21 cellular contexts compared by ENCODE assay signal in the genomic region with DNA sequence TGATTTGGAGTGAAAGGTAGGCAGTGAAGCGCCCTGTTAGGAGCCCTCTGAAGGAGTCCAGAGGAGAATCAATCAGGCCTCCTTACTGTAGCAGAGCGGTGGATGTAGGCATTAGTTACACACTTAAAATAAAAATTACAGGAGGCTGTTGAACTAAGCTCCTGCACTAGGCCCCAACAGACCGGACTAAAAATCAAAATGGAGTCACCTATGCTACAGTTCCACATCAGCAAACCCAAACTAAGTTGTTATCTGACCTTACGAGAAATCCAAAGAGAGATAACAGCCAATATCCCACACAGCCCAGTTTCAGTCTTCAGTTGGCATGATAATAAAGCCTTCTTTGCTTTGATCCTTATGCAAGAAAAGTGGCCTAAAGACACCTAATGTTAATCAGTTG. TPM values are rescaled to one million over a fixed set of nuclear protein-coding genes. Genes with fewer than 3 reads are reported as not detected.
DNase-seq lines count a peak whose midpoint lies in the region; ATAC-seq, FAIRE-seq and TF ChIP-seq lines count a peak whose summit lies in the region.
"Had no signal": no experiment of that assay in that cellular context is flagged by ENCODE, and none has a peak within 500 bp of the region (broad histone marks: within the 10 kb centered on the region; RNA-seq: fewer than 3 reads in every experiment).

No MANE protein-coding gene starts in this region.

- ATAC-seq in A549 (no peak), IMR-90 (ENCODE audit: low read depth) (no peak), K562 (no peak), GM19328 (IDR thresholded peaks at IDR 0.05; ENCODE audit: unreplicated experiment) (no peak), lower lobe of right lung (no peak), GM19463 (IDR thresholded peaks at IDR 0.05; ENCODE audit: unreplicated experiment) (no peak)
- ATAC-seq: GM12878, HCT116 had no signal

- no peaks in the 10 kb centered on the region for H4K20me1 ChIP-seq in BLaER1 treated with 17β-estradiol and CSF1 and Interleukin-3, amounts not matched to agents 10 nM and 100 nM
- H4K20me1 ChIP-seq in IMR-90 (ENCODE audit: insufficient read depth, low read length) (no peaks in the 10 kb centered on the region), K562 (replicated peaks; ENCODE audit: control insufficient read depth, insufficient read depth, low read length) (no peaks in the 10 kb centered on the region)
- H4K20me1 ChIP-seq: BLaER1 had no signal

- peak overlapping the region; percentile 23; the same call in 1 of the 2 replicates for H4K91ac ChIP-seq in IMR-90 (ENCODE audit: insufficient read depth, low read depth, low read length)

- TF ChIP-seq CTCF in A549 (IDR thresholded peaks at IDR 0.05) (no peak), IMR-90 (conservative IDR thresholded peaks at IDR 0.05; ENCODE audit: low read depth, low read length) (no peak), K562 (IDR thresholded peaks at IDR 0.05 in 2 of 3, conservative IDR thresholded peaks at IDR 0.05 in 1 of 3; ENCODE audit: insufficient read depth in 2 of 3, low read depth in 1 of 3, low read length in 3 of 3) (no peak), lower lobe of right lung (IDR thresholded peaks at IDR 0.05) (no peak)

- H3K9me1 ChIP-seq in IMR-90 (ENCODE audit: insufficient read depth, low read length): peaks cover 6% of the 10 kb centered on the region; the same call in 1 of the 2 replicates
- no peaks in the 10 kb centered on the region for H3K9me1 ChIP-seq in K562 (ENCODE audit: control insufficient read depth, insufficient read depth, low read length)

- H3K9me3 ChIP-seq in A549 (no peaks in the 10 kb centered on the region), IMR-90 (ENCODE audit: control insufficient read depth, insufficient read depth, low read length) (no peaks in the 10 kb centered on the region; the same call in 1 of the 2 replicates), K562 (replicated peaks; ENCODE audit: control insufficient read depth, insufficient read depth, low read depth, low read length) (no peaks in the 10 kb centered on the region), lower lobe of right lung (no peaks in the 10 kb centered on the region)
- H3K9me3 ChIP-seq in BLaER1 treated with 17β-estradiol and CSF1 and Interleukin-3, amounts not matched to agents 10 nM and 100 nM (replicated peaks in 1 of 11): peaks cover 0 to 28% (median 14%) of the 10 kb centered on the region in 11 experiments; a peak in 18 of 22 replicates

- no peak for TF ChIP-seq POLR2A in A549 (IDR thresholded peaks at IDR 0.05; ENCODE audit: low read length)
- TF ChIP-seq POLR2A in IMR-90 (IDR thresholded peaks at IDR 0.05; ENCODE audit: low read depth, low read length): no peak
- TF ChIP-seq POLR2A in K562 (conservative IDR thresholded peaks at IDR 0.05): no peak

- H3K79me1 ChIP-seq in IMR-90 (ENCODE audit: low read depth in 1 of 2, low read length in 2 of 2): no peaks in the 10 kb centered on the region

- CTCF ChIA-PET in A549 (lab: Yijun Ruan, JAX): interaction anchor here (1.1 to 1.8 kb wide), 2 partner anchors 62 to 112 kb away, joined by 3 to 6 read pairs; no protein-coding TSS in a partner anchor
- CTCF ChIA-PET in IMR-90 (lab: Yijun Ruan, JAX): interaction anchor here (0.7 to 0.8 kb wide), 2 partner anchors 30 to 113 kb away, joined by 3 read pairs; no protein-coding TSS in a partner anchor
- CTCF ChIA-PET in K562 (lab: Yijun Ruan, JAX; ENCODE audit: low intra/inter-chr PET ratio): no interaction called here

- H4K5ac ChIP-seq in IMR-90 (ENCODE audit: low read depth, low read length): no peak overlapping the region

- intact Hi-C loops in IMR-90 (cut with micrococcal nuclease) (no loop called here), K562 (cut with micrococcal nuclease) (loop anchor here (5.0 kb wide), 1 partner anchor 94 kb away; no protein-coding TSS in a partner anchor), lower lobe of right lung (cut with DNase I) (no loop called here)

- peak overlapping the region; percentile 17; the same call in 1 of the 2 replicates for H2BK20ac ChIP-seq in IMR-90 (ENCODE audit: low read depth, low read length)

- peak overlapping the region; percentile 71; the same call in 1 of the 3 replicates for H2BK15ac ChIP-seq in IMR-90 (ENCODE audit: low read depth, low read length)

- no peak overlapping the region for H2AFZ ChIP-seq in IMR-90 (replicated peaks; ENCODE audit: low read length, poor library complexity)
- H2AFZ ChIP-seq in K562 (ENCODE audit: low read depth, low read length): peak overlapping the region; percentile 60; the same call in 1 of the 2 replicates

- H3K79me2 ChIP-seq in K562 (ENCODE audit: control insufficient read depth, insufficient read depth, low read length): no peaks in the 10 kb centered on the region

- no peak overlapping the region for H2AK9ac ChIP-seq in IMR-90 (replicated peaks; ENCODE audit: low read depth, low read length, poor library complexity)

- H3K18ac ChIP-seq in IMR-90 (ENCODE audit: low read depth, low read length): no peak overlapping the region; the same call in 1 of the 2 replicates

- peak overlapping the region in 3 of 11 experiments; percentile 14 to 44 (median 23); a peak in 4 of 22 replicates for H3K9ac ChIP-seq in BLaER1 treated with 17β-estradiol and CSF1 and Interleukin-3, amounts not matched to agents 10 nM and 100 nM
- H3K9ac ChIP-seq in IMR-90 (ENCODE audit: low read depth, low read length): no peak overlapping the region
- no peak overlapping the region for H3K9ac ChIP-seq in K562 (ENCODE audit: insufficient read depth in 1 of 2, low read depth in 2 of 2, low read length in 2 of 2)
- H3K9ac ChIP-seq: BLaER1 had no signal

- peak overlapping the region; percentile 34; the same call in 1 of the 2 replicates for H2AK5ac ChIP-seq in IMR-90 (ENCODE audit: low read depth, low read length)

- peak overlapping the region; percentile 0; the same call in 1 of the 2 replicates for H3K4ac ChIP-seq in IMR-90 (ENCODE audit: low read depth, low read length)

- POLR2A ChIA-PET in A549 (lab: Yijun Ruan, JAX): no interaction called here
- POLR2A ChIA-PET in IMR-90 (lab: Charles Lee; ENCODE audit: unreplicated experiment): no interaction called here
- POLR2A ChIA-PET in K562 (lab: Yijun Ruan, JAX): no interaction called here

- 93% methylated on average over 4 of the region's 4 CpGs for WGBS in A549 (ENCODE audit: missing lambda C conversion rate)
- WGBS in IMR-90 (ENCODE audit: extremely low coverage in 2 of 2, insufficient read length in 1 of 2), 2 experiments: no CpG with 5 or more reads among the region's 4 CpGs
- WGBS in K562 (ENCODE audit: insufficient coverage, low coverage, missing lambda C conversion rate): 82% methylated on average over 4 of the region's 4 CpGs

- no peak for TF ChIP-seq EP300 in A549 (IDR thresholded peaks at IDR 0.05)
- no peak for TF ChIP-seq EP300 in K562 (IDR thresholded peaks at IDR 0.05; ENCODE audit: low read length)

- H3K4me3 ChIP-seq in A549 (no peak overlapping the region), IMR-90 (ENCODE audit: insufficient read depth, low read depth, low read length) (no peak overlapping the region), K562 (no peak overlapping the region), lower lobe of right lung (no peak overlapping the region)
- no peak overlapping the region for H3K4me3 ChIP-seq in BLaER1 treated with 17β-estradiol and CSF1 and Interleukin-3, amounts not matched to agents 10 nM and 100 nM
- H3K4me3 ChIP-seq: BLaER1, GM12878 had no signal

- BruUV-seq in IMR-90 (replicated peaks; lab: Mats Ljungman, UMichigan) (no TSS peak), K562 (replicated peaks; lab: Mats Ljungman, UMichigan) (no TSS peak)

- peak overlapping the region; percentile 19; the same call in 1 of the 2 replicates for H2BK120ac ChIP-seq in IMR-90 (ENCODE audit: low read depth, low read length)

- no peak overlapping the region for H3K23ac ChIP-seq in IMR-90 (ENCODE audit: low read depth, low read length)

- FAIRE-seq in A549 (lab: Jason Lieb, UNC) (no peak), K562 (lab: Jason Lieb, UNC) (no peak)
- FAIRE-seq: D721Med, GM12878, GM19239, H1 had no signal

- TF ChIP-seq RAD21 in A549 (conservative IDR thresholded peaks at IDR 0.05 in 1 of 2, IDR thresholded peaks at IDR 0.05 in 1 of 2) (no peak), IMR-90 (IDR thresholded peaks at IDR 0.05; ENCODE audit: low read length) (no peak), K562 (CRISPR knock-in tag; conservative IDR thresholded peaks at IDR 0.05 in 1 of 2, IDR thresholded peaks at IDR 0.05 in 1 of 2) (no peak)

- H4K8ac ChIP-seq in IMR-90 (ENCODE audit: low read depth in 2 of 2, low read length in 2 of 2): no peak overlapping the region

- no peak overlapping the region for H2BK5ac ChIP-seq in IMR-90 (ENCODE audit: low read depth, low read length, poor library complexity, severe bottlenecking)

- H3K4me1 ChIP-seq in A549 (peaks cover 41% of the 10 kb centered on the region), IMR-90 (ENCODE audit: control insufficient read depth, insufficient read depth, low read length) (peaks cover 15% of the 10 kb centered on the region), K562 (replicated peaks in 1 of 2; ENCODE audit: control insufficient read depth in 2 of 2, insufficient read depth in 2 of 2, low read length in 2 of 2) (peaks cover 15 to 51% of the 10 kb centered on the region in 2 experiments), lower lobe of right lung (peaks cover 3% of the 10 kb centered on the region)
- peaks cover 42 to 91% (median 54%) of the 10 kb centered on the region in 10 experiments for H3K4me1 ChIP-seq in BLaER1 treated with 17β-estradiol and CSF1 and Interleukin-3, amounts not matched to agents 10 nM and 100 nM

- DNase-seq in A549 (ENCODE audit: low read depth in 1 of 2, low spot score in 1 of 2): no peak
- no peak for DNase-seq in IMR-90
- no peak for DNase-seq in K562 (ENCODE audit: extremely low read depth in 1 of 4, low spot score in 3 of 4)
- no peak for DNase-seq in T1000 (lab: John Stamatoyannopoulos, UW)
- no peak for DNase-seq in lower lobe of right lung
- DNase-seq: CD4-positive, alpha-beta T cell; CD8-positive, alpha-beta memory T cell; DMS 273 treated with DMSO at 0.1 percent for 48 hours; DMS79; EL; GDM1; H7 had no signal

- peaks cover 0 to 15% (median 0%) of the 10 kb centered on the region in 11 experiments; a peak in 8 of 22 replicates for H3K36me3 ChIP-seq in BLaER1 treated with 17β-estradiol and CSF1 and Interleukin-3, amounts not matched to agents 10 nM and 100 nM
- H3K36me3 ChIP-seq in IMR-90 (ENCODE audit: control insufficient read depth, insufficient read depth, low read length) (no peaks in the 10 kb centered on the region), K562 (ENCODE audit: control insufficient read depth, insufficient read depth, low read length) (no peaks in the 10 kb centered on the region), lower lobe of right lung (no peaks in the 10 kb centered on the region)

- in situ Hi-C loops in IMR-90 (cut with MboI; ENCODE audit: low sequenced_read_pairs) (no loop called here), K562 (cut with MboI) (no loop called here)

- dilution Hi-C loops in IMR-90 (cut with HindIII; ENCODE audit: low sequenced_read_pairs, unreplicated experiment): no loop called here

- H3K56ac ChIP-seq in IMR-90 (ENCODE audit: extremely low read depth, insufficient read depth, low read length): no peak overlapping the region

- no peak overlapping the region for H3K14ac ChIP-seq in IMR-90 (replicated peaks; ENCODE audit: low read depth, low read length)

- no peaks in the 10 kb centered on the region for H3K27me3 ChIP-seq in BLaER1 treated with 17β-estradiol and CSF1 and Interleukin-3, amounts not matched to agents 10 nM and 100 nM
- no peaks in the 10 kb centered on the region for H3K27me3 ChIP-seq in IMR-90 (ENCODE audit: control insufficient read depth, insufficient read depth, low read length)
- no peaks in the 10 kb centered on the region for H3K27me3 ChIP-seq in K562 (ENCODE audit: control insufficient read depth in 2 of 2, insufficient read depth in 2 of 2, low read length in 2 of 2)
- no peaks in the 10 kb centered on the region for H3K27me3 ChIP-seq in lower lobe of right lung (ENCODE audit: low read depth)
- H3K27me3 ChIP-seq: BLaER1 had no signal

- H3K4me2 ChIP-seq in A549 (no peak overlapping the region), IMR-90 (ENCODE audit: low read depth, low read length) (no peak overlapping the region), K562 (ENCODE audit: insufficient read depth, low read length) (no peak overlapping the region)
- peak overlapping the region in 4 of 11 experiments; percentile 3 to 89 (median 58); a peak in 6 of 22 replicates for H3K4me2 ChIP-seq in BLaER1 treated with 17β-estradiol and CSF1 and Interleukin-3, amounts not matched to agents 10 nM and 100 nM
- H3K4me2 ChIP-seq: BLaER1 had no signal

- peak overlapping the region; percentile 27 to 72; a peak in 4 of 6 replicates for H3K27ac ChIP-seq in A549
- H3K27ac ChIP-seq in BLaER1 treated with 17β-estradiol and CSF1 and Interleukin-3, amounts not matched to agents 10 nM and 100 nM: peak overlapping the region; percentile 96 to 100 (median 99)
- H3K27ac ChIP-seq in IMR-90 (ENCODE audit: insufficient read depth, low read length): no peak overlapping the region
- H3K27ac ChIP-seq in K562 (ENCODE audit: extremely low read depth, low read depth, low read length): no peak overlapping the region
- no peak overlapping the region for H3K27ac ChIP-seq in lower lobe of right lung

RNA-seq across cellular contexts. Expression of gene SGK1, which starts 26.8 kb away (rescaled TPM):
- polyA plus RNA-seq in A549 (2011; rRNA removed) (131 and 133 TPM in 2 replicates), A549 (2017; fragmentation: RNase III; extraction: RNeasy Plus Mini Kit Qiagen cat#74134 plus additional on column Dnase treatment) (32.0 to 41.5 TPM (median 41.3 TPM) in 3 replicates), IMR-90 (2012; rRNA removed) (255 and 410 TPM in 2 replicates), K562 (2011; rRNA removed) (3.5 and 3.8 TPM in 2 replicates), K562 (2014; fragmentation: Illumina TruSeq; extraction: Trizol) (3.3 and 3.9 TPM in 2 replicates), K562 (2014; fragmentation: Nextera tagmentation; extraction: Ambion mirVana) (1 to 10 TPM; 3.5 to 3.9 TPM), K562 (2014; rRNA removed) (4.5 and 7.8 TPM in 2 replicates)
- 105 and 117 TPM in 2 replicates for polyA plus RNA-seq in A549 (2012; cell fraction: cytosol; rRNA removed)
- polyA plus RNA-seq in A549 (2012; cell fraction: nucleus; rRNA removed): 226 and 278 TPM in 2 replicates
- 143 and 146 TPM in 2 replicates for polyA minus RNA-seq in A549 (2011; rRNA and poly(A)+ RNA removed)
- total RNA-seq in IMR-90 (2012; rRNA removed) (121 and 211 TPM in 2 replicates), K562 (2014; rRNA removed) (4.9 and 7.7 TPM in 2 replicates), K562 (2014; rRNA removed; fragmentation: Illumina TruSeq; extraction: Trizol) (3.7 and 4.1 TPM in 2 replicates), K562 (2015; rRNA removed; fragmentation: Illumina TruSeq; extraction: Trizol) (5.0 and 7.2 TPM in 2 replicates), K562 (2021) (3.7 and 4.3 TPM in 2 replicates), lower lobe of right lung (195 TPM)
- polyA plus RNA-seq in IMR-90 (2012; cell fraction: cytosol; rRNA removed): 111 and 118 TPM in 2 replicates
- 701 and 2,036 TPM in 2 replicates for polyA plus RNA-seq in IMR-90 (2012; cell fraction: nucleus; rRNA removed; ENCODE audit: low replicate concordance)
- 35.0 and 54.6 TPM in 2 replicates for total RNA-seq in K562 (2011; cell fraction: chromatin; rRNA removed; ENCODE audit: low replicate concordance)
- 17.8 and 31.9 TPM in 2 replicates for total RNA-seq in K562 (2011; cell fraction: nucleolus; rRNA removed)
- 34.4 and 40.1 TPM in 2 replicates for total RNA-seq in K562 (2011; cell fraction: nucleoplasm; rRNA removed)
- 3.9 and 4.2 TPM in 2 replicates for polyA plus RNA-seq in K562 (2011; cell fraction: cytosol; rRNA removed)
- 29.7 and 31.8 TPM in 2 replicates for polyA plus RNA-seq in K562 (2011; cell fraction: nucleus; rRNA removed)
- polyA plus RNA-seq in K562 (2012): 8.4 and 8.8 TPM in 2 replicates
- 5.2 and 6.6 TPM in 2 replicates for polyA minus RNA-seq in K562 (2011; rRNA and poly(A)+ RNA removed)
- 6.8 and 10.6 TPM in 2 replicates for polyA minus RNA-seq in K562 (2011; cell fraction: cytosol; rRNA and poly(A)+ RNA removed)
- polyA minus RNA-seq in K562 (2011; cell fraction: nucleus; rRNA and poly(A)+ RNA removed): 23.8 and 32.1 TPM in 2 replicates

Comparison
In these comparisons a context has a peak if more than half of its experiments do, and no peak if none do; other contexts are left out.
1. H3K27ac ChIP-seq: peak in A549 (2 of 2) and BLaER1 treated with 17β-estradiol and CSF1 and Interleukin-3, amounts not matched to agents 10 nM and 100 nM (11 of 11); none in IMR-90 (single experiment), K562 (single experiment) and lower lobe of right lung (single experiment).